25 cellular contexts compared by ENCODE assay signal in the genomic region with DNA sequence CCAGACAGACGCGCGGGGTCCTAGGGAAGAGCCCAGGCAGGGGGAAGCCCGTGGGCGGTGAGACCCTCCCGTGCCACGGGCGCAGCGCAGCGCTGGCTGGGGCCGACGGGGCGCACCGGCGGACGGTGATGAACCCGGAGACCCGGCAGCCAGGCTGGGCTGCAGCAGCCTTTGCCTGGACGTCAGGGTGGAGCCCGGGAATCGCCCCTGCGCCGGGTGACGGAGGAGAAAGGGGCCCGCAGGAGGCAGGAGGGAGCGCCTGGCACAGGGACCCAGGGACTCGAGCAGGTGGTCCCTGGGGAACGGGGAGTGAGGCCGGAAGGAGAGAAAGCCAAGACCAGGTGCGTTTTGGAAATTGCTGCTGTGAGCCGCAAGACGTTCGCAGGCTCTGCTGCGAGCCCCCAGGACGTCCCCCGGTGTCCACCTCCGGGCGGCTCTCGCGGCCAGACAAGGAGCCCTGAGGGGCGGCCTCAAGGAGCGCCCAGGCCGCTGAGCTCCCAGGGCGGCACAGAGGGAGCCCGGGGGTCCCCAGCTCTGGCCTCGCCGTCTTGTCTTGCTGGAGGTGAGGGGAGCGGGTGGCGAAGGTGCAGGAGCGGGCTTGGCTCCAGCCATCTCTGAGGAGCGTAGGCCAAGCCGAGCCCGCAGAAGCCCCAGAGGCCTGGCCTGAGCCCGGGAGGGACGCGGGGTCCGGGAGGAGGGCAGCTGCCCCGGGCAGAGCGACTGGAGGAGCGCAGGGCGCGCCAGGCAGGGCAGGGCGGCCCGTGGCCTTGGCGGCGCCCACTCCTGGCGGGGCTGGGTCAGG.
DNase-seq lines count a peak whose midpoint lies in the region; ATAC-seq and TF ChIP-seq lines count a peak whose summit lies in the region.
"Had no signal": no experiment of that assay in that cellular context is flagged by ENCODE, and none has a peak within 500 bp of the region (broad histone marks: within the 10 kb centered on the region; RNA-seq: fewer than 3 reads in every experiment).

No MANE protein-coding gene starts in this region.

- ATAC-seq in Right ventricle myocardium inferior (no peak), upper lobe of right lung (peak; percentile 19), HG03521 (IDR thresholded peaks at IDR 0.05; ENCODE audit: unreplicated experiment) (no peak), HG02973 (IDR thresholded peaks at IDR 0.05; ENCODE audit: unreplicated experiment) (no peak)
- ATAC-seq: activated CD8-positive, alpha-beta memory T cell treated with anti-CD3 and anti-CD28 coated beads, Interleukin-2, amount 10 ng/mL, durations not matched to agents 7 days and 5 days; body of pancreas; natural killer cell; stimulated activated memory B cell treated with anti-CD40 and anti-IgM and Interleukin-4, amounts not matched to agents 10 μg/mL and 1 μg/mL and 100 μg/mL, for 72 hours had no signal

- H2AFZ ChIP-seq in mesenchymal stem cell (ENCODE audit: low read depth, low read length) = no peak overlapping the region
- H2AFZ ChIP-seq: GM23248 had no signal

- peaks cover 6% of the 10 kb centered on the region for H3K36me3 Mint-ChIP-seq in glutamatergic neuron (ENCODE audit: unreplicated experiment)
- H3K36me3 Mint-ChIP-seq: activated CD8-positive, alpha-beta memory T cell treated with anti-CD3 and anti-CD28 coated beads, Interleukin-2, amount 10 ng/mL, durations not matched to agents 7 days and 5 days; CD14-positive monocyte; natural killer cell; stimulated activated memory B cell treated with anti-CD40 and anti-IgM and Interleukin-4, amounts not matched to agents 10 μg/mL and 1 μg/mL and 100 μg/mL, for 72 hours had no signal

- intact Hi-C loops in left ventricle myocardium inferior (cut with micrococcal nuclease) (no loop called here), Right ventricle myocardium inferior (cut with DNase I) (no loop called here), upper lobe of right lung (cut with DNase I) (no loop called here)

- H2BK120ac ChIP-seq in mesenchymal stem cell (ENCODE audit: low read depth, low read length) = no peak overlapping the region

- H3K27me3 ChIP-seq in left ventricle myocardium inferior (ENCODE audit: low read depth) (peaks cover 72% of the 10 kb centered on the region), mesenchymal stem cell (ENCODE audit: control insufficient read depth in 1 of 2, insufficient read depth in 1 of 2, low read length in 2 of 2) (peaks cover 36 to 61% of the 10 kb centered on the region in 2 experiments), upper lobe of right lung (peaks cover 31% of the 10 kb centered on the region)
- H3K27me3 ChIP-seq: ovary had no signal

- H3K27me3 Mint-ChIP-seq in glutamatergic neuron (ENCODE audit: unreplicated experiment) = peaks cover 17% of the 10 kb centered on the region

- peaks cover 17% of the 10 kb centered on the region for H3K4me1 Mint-ChIP-seq in glutamatergic neuron (ENCODE audit: low read depth, unreplicated experiment)
- H3K4me1 Mint-ChIP-seq: CD14-positive monocyte had no signal

- DNase-seq in left ventricle myocardium inferior (no peak), Right ventricle myocardium inferior (ENCODE audit: missing footprints) (no peak), glutamatergic neuron (no peak), mesenchymal stem cell (no peak), upper lobe of right lung (no peak), cerebellar cortex (ENCODE audit: low spot score) (no peak)
- DNase-seq: activated CD8-positive, alpha-beta memory T cell treated with anti-CD3 and anti-CD28 coated beads, Interleukin-2, amount 10 ng/mL, durations not matched to agents 7 days and 5 days; activated naive CD4-positive, alpha-beta T cell treated with Interleukin-2 at 50 U/mL for 16 hours; body of pancreas; GM23248; heart left ventricle; KG1; MM.1S; natural killer cell; NCI-H446; NCI-H774; ovary; right cardiac atrium; stimulated activated CD4-positive, alpha-beta T cell treated with anti-CD3 and anti-CD28 coated beads, Interleukin-4, amount 100 ng/mL, for 4 hours had no signal

- peak overlapping the region; percentile 43 for H3K4me2 ChIP-seq in mesenchymal stem cell (ENCODE audit: low read length, poor library complexity, severe bottlenecking)

- H3K79me1 ChIP-seq in mesenchymal stem cell (replicated peaks; ENCODE audit: low read length, poor library complexity, severe bottlenecking) = no peaks in the 10 kb centered on the region

- H3K18ac ChIP-seq in mesenchymal stem cell (ENCODE audit: low read depth in 1 of 2, low read length in 2 of 2) = no peak overlapping the region

- peak overlapping the region; percentile 45 for H3K4me3 ChIP-seq in left ventricle myocardium inferior
- H3K4me3 ChIP-seq in mesenchymal stem cell (ENCODE audit: insufficient read depth in 1 of 2, low read depth in 1 of 2, low read length in 2 of 2) = no peak overlapping the region
- H3K4me3 ChIP-seq in upper lobe of right lung = no peak overlapping the region
- H3K4me3 ChIP-seq: body of pancreas, GM23248, ovary, suprapubic skin had no signal

- peak overlapping the region; percentile 18 for H2BK15ac ChIP-seq in mesenchymal stem cell (ENCODE audit: low read depth, poor library complexity, severe bottlenecking)

- H4K91ac ChIP-seq in mesenchymal stem cell (ENCODE audit: low read length) = peak overlapping the region; percentile 58

- H3K23ac ChIP-seq in mesenchymal stem cell (ENCODE audit: low read length in 2 of 2) = peak overlapping the region in 1 of 2 experiments; percentile 50

- WGBS in mesenchymal stem cell = 12% methylated on average over 67 of the region's 67 CpGs

- H3K36me3 ChIP-seq in left ventricle myocardium inferior (no peaks in the 10 kb centered on the region), mesenchymal stem cell (ENCODE audit: control insufficient read depth in 1 of 2, insufficient read depth in 2 of 2, low read depth in 1 of 2, low read length in 2 of 2) (no peaks in the 10 kb centered on the region), upper lobe of right lung (no peaks in the 10 kb centered on the region)
- H3K36me3 ChIP-seq: heart left ventricle, ovary, suprapubic skin had no signal

- no peak overlapping the region for H3K27ac ChIP-seq in left ventricle myocardium inferior (replicated peaks)
- H3K27ac ChIP-seq in mesenchymal stem cell (ENCODE audit: low read length, poor library complexity, severe bottlenecking) = no peak overlapping the region
- no peak overlapping the region for H3K27ac ChIP-seq in upper lobe of right lung
- H3K27ac ChIP-seq: 22Rv1, body of pancreas, GM23248, heart left ventricle, ovary, suprapubic skin had no signal

- H3K4me1 ChIP-seq in left ventricle myocardium inferior (peaks cover 20% of the 10 kb centered on the region), mesenchymal stem cell (ENCODE audit: control insufficient read depth, insufficient read depth, low read depth, low read length) (peaks cover 10% of the 10 kb centered on the region), upper lobe of right lung (peaks cover 5% of the 10 kb centered on the region)

- H2BK5ac ChIP-seq in mesenchymal stem cell (ENCODE audit: low read depth, low read length, poor library complexity, severe bottlenecking) = no peak overlapping the region

- no peak overlapping the region for H2BK12ac ChIP-seq in mesenchymal stem cell (ENCODE audit: low read length in 2 of 2)

- TF ChIP-seq CTCF in left ventricle myocardium inferior (IDR thresholded peaks at IDR 0.05; ENCODE audit: borderline replicate concordance) = no peak
- no peak for TF ChIP-seq CTCF in glutamatergic neuron (IDR thresholded peaks at IDR 0.05; ENCODE audit: partially characterized antibody, unreplicated experiment)
- no peak for TF ChIP-seq CTCF in upper lobe of right lung (IDR thresholded peaks at IDR 0.05)

- peaks cover 7% of the 10 kb centered on the region for H3K9me3 Mint-ChIP-seq in glutamatergic neuron (ENCODE audit: unreplicated experiment)
- H3K9me3 Mint-ChIP-seq: natural killer cell; stimulated activated memory B cell treated with anti-CD40 and anti-IgM and Interleukin-4, amounts not matched to agents 10 μg/mL and 1 μg/mL and 100 μg/mL, for 72 hours had no signal

- peak overlapping the region in 1 of 2 experiments; percentile 13 for H3K4ac ChIP-seq in mesenchymal stem cell (ENCODE audit: low read depth in 1 of 2, low read length in 2 of 2)

- no peak overlapping the region for H4K8ac ChIP-seq in mesenchymal stem cell (ENCODE audit: low read length)

- no peaks in the 10 kb centered on the region for H3K9me3 ChIP-seq in left ventricle myocardium inferior (replicated peaks)
- no peaks in the 10 kb centered on the region for H3K9me3 ChIP-seq in mesenchymal stem cell (ENCODE audit: control insufficient read depth, low read length)
- H3K9me3 ChIP-seq in upper lobe of right lung = no peaks in the 10 kb centered on the region
- H3K9me3 ChIP-seq: body of pancreas, heart left ventricle, ovary, suprapubic skin had no signal

- H3K14ac ChIP-seq in mesenchymal stem cell (ENCODE audit: low read length in 2 of 2) = no peak overlapping the region

- H2AK5ac ChIP-seq in mesenchymal stem cell (ENCODE audit: low read length, severe bottlenecking) = no peak overlapping the region

- H3K9ac ChIP-seq in mesenchymal stem cell (ENCODE audit: low read length) = no peak overlapping the region
- H3K9ac ChIP-seq: GM23248 had no signal

- H3K4me3 Mint-ChIP-seq in glutamatergic neuron (ENCODE audit: unreplicated experiment) = peak overlapping the region; percentile 61
- H3K4me3 Mint-ChIP-seq: activated CD8-positive, alpha-beta memory T cell treated with anti-CD3 and anti-CD28 coated beads, Interleukin-2, amount 10 ng/mL, durations not matched to agents 7 days and 5 days; natural killer cell; stimulated activated memory B cell treated with anti-CD40 and anti-IgM and Interleukin-4, amounts not matched to agents 10 μg/mL and 1 μg/mL and 100 μg/mL, for 72 hours had no signal

- H3K27ac Mint-ChIP-seq in glutamatergic neuron (ENCODE audit: unreplicated experiment) = no peak overlapping the region
- H3K27ac Mint-ChIP-seq: CD14-positive monocyte; natural killer cell; stimulated activated memory B cell treated with anti-CD40 and anti-IgM and Interleukin-4, amounts not matched to agents 10 μg/mL and 1 μg/mL and 100 μg/mL, for 72 hours had no signal
